Comparison of ENCODE assay signal across 23 cellular contexts in the genomic region with DNA sequence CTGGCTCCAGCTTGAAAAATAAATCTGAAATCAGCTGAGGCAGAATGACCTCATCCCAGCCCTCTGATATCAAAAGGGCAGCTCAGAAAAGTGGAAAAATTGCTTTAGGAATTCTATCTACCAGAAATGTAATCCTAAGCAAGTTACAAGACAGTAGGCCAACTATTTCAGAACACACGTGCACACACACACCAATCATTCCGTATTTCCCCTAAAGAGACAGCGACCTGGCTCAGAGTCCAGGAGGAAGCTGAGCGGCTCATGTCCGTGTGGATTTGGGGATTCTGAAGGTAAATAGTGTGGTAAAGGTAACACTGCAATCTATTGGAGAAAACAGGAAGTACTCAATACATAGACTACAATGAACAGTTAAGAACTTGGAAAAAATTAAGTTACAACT.
DNase-seq lines count a peak whose midpoint lies in the region; ATAC-seq, FAIRE-seq and TF ChIP-seq lines count a peak whose summit lies in the region.
"Had no signal": no experiment of that assay in that cellular context is flagged by ENCODE, and none has a peak within 500 bp of the region (broad histone marks: within the 10 kb centered on the region; RNA-seq: fewer than 3 reads in every experiment).

No MANE protein-coding gene starts in this region.

- H3K27me3 ChIP-seq in body of pancreas, result no peaks in the 10 kb centered on the region
- H3K27me3 ChIP-seq in right lobe of liver, result no peaks in the 10 kb centered on the region
- H3K27me3 ChIP-seq in pancreas, result no peaks in the 10 kb centered on the region
- no peaks in the 10 kb centered on the region for H3K27me3 ChIP-seq in heart left ventricle
- H3K27me3 ChIP-seq: BLaER1 treated with 17β-estradiol and CSF1 and Interleukin-3, amounts not matched to agents 10 nM and 100 nM had no signal

- no peak for TF ChIP-seq CTCF in body of pancreas (IDR thresholded peaks at IDR 0.05)
- no peak for TF ChIP-seq CTCF in right lobe of liver (IDR thresholded peaks at IDR 0.05)
- no peak for TF ChIP-seq CTCF in pancreas (IDR thresholded peaks at IDR 0.05)
- TF ChIP-seq CTCF in heart left ventricle (IDR thresholded peaks at IDR 0.05), result no peak

- in situ Hi-C loops in KBM-7 (cut with MboI; ENCODE audit: low pct_unique_long_range_greater_than_20kb, low sequenced_read_pairs), result no loop called here

- peak; percentile 2 for DNase-seq in KBM-7
- DNase-seq in body of pancreas, result no peak
- no peak for DNase-seq in right lobe of liver
- no peak for DNase-seq in pancreas
- no peak for DNase-seq in activated T-cell treated with anti-CD3 and anti-CD28 coated beads, Interleukin-2, amount 50 U/mL, for 4 hours
- DNase-seq in heart left ventricle, result no peak
- DNase-seq: AML-193; Caco-2; Calu3; CD4-positive, alpha-beta T cell; CD8-positive, alpha-beta T cell; DMS79 treated with DMSO at 0.1 percent for 48 hours; GF-D8 had no signal

- ATAC-seq in body of pancreas (peak; percentile 47), right lobe of liver (peak; percentile 40 to 68 (median 54)), pancreas (peak in 3 of 4 donors; percentile 54 to 67 (median 64)), HG02870 (IDR thresholded peaks at IDR 0.05; ENCODE audit: unreplicated experiment) (no peak), heart left ventricle (no peak)
- ATAC-seq in activated T-cell treated with anti-CD3 and anti-CD28 coated beads, Interleukin-2, amount 50 U/mL, for 4 hours, result no peak
- ATAC-seq: A549; CD8-positive, alpha-beta T cell had no signal

- H3K36me3 ChIP-seq in body of pancreas (replicated peaks in 1 of 2; ENCODE audit: insufficient read depth in 1 of 2, low read depth in 2 of 2) (no peaks in the 10 kb centered on the region), right lobe of liver (no peaks in the 10 kb centered on the region), pancreas (no peaks in the 10 kb centered on the region), heart left ventricle (no peaks in the 10 kb centered on the region)
- H3K36me3 ChIP-seq: BLaER1 treated with 17β-estradiol and CSF1 and Interleukin-3, amounts not matched to agents 10 nM and 100 nM had no signal

- H3K9me3 ChIP-seq in body of pancreas (no peaks in the 10 kb centered on the region), right lobe of liver (no peaks in the 10 kb centered on the region), pancreas (no peaks in the 10 kb centered on the region), heart left ventricle (no peaks in the 10 kb centered on the region)
- H3K9me3 ChIP-seq: A549, Caco-2 had no signal

- H3K27me3 Mint-ChIP-seq in activated T-cell treated with anti-CD3 and anti-CD28 coated beads, Interleukin-2, amount 50 U/mL, for 4 hours (ENCODE audit: low read depth), result peaks cover 1% of the 10 kb centered on the region
- H3K27me3 Mint-ChIP-seq: B cell; CD4-positive, alpha-beta T cell had no signal

- no peaks in the 10 kb centered on the region for H3K4me1 Mint-ChIP-seq in activated T-cell treated with anti-CD3 and anti-CD28 coated beads, Interleukin-2, amount 50 U/mL, for 4 hours (ENCODE audit: low read depth)
- H3K4me1 Mint-ChIP-seq: B cell had no signal

- no peak for FAIRE-seq in pancreas (lab: Jason Lieb, UNC)
- FAIRE-seq: A549, D721Med, G401.6, GM12891, GM19239 had no signal

- intact Hi-C loops in body of pancreas (cut with DNase I) (no loop called here), right lobe of liver (cut with DNase I) (no loop called here), pancreas (cut with DNase I) (no loop called here), heart left ventricle (cut with DNase I) (no loop called here)

- H3K4me3 Mint-ChIP-seq in activated T-cell treated with anti-CD3 and anti-CD28 coated beads, Interleukin-2, amount 50 U/mL, for 4 hours, result no peak overlapping the region
- H3K4me3 Mint-ChIP-seq: B cell; CD4-positive, alpha-beta T cell; CD8-positive, alpha-beta T cell had no signal

- no peaks in the 10 kb centered on the region for H3K36me3 Mint-ChIP-seq in activated T-cell treated with anti-CD3 and anti-CD28 coated beads, Interleukin-2, amount 50 U/mL, for 4 hours (ENCODE audit: insufficient read depth)
- H3K36me3 Mint-ChIP-seq: CD8-positive, alpha-beta T cell had no signal

- peaks cover 9% of the 10 kb centered on the region for H3K9me3 Mint-ChIP-seq in activated T-cell treated with anti-CD3 and anti-CD28 coated beads, Interleukin-2, amount 50 U/mL, for 4 hours

- no peak for TF ChIP-seq POLR2A in body of pancreas (IDR thresholded peaks at IDR 0.05)
- TF ChIP-seq POLR2A in right lobe of liver (IDR thresholded peaks at IDR 0.05), result no peak
- TF ChIP-seq POLR2A in heart left ventricle (IDR thresholded peaks at IDR 0.05), result no peak

- H3K4me3 ChIP-seq in body of pancreas (no peak overlapping the region), right lobe of liver (no peak overlapping the region), pancreas (no peak overlapping the region), heart left ventricle (no peak overlapping the region)
- H3K4me3 ChIP-seq: A549; BLaER1 treated with 17β-estradiol and CSF1 and Interleukin-3, amounts not matched to agents 10 nM and 100 nM had no signal

- WGBS in body of pancreas, 2 donors, result 41 to 54% methylated on average over 5 of the region's 5 CpGs
- 41% methylated on average over 5 of the region's 5 CpGs for WGBS in right lobe of liver (ENCODE audit: insufficient coverage, low coverage, low lambda C conversion rate, missing lambda C conversion rate)
- WGBS in pancreas, 2 donors, result 50 to 52% methylated on average over 5 of the region's 5 CpGs
- 56 to 64% (median 63%) methylated on average over 5 of the region's 5 CpGs for WGBS in heart left ventricle, 4 donors

- H3K4me1 ChIP-seq in body of pancreas, result peaks cover 8% of the 10 kb centered on the region
- H3K4me1 ChIP-seq in right lobe of liver, result no peaks in the 10 kb centered on the region
- H3K4me1 ChIP-seq in pancreas, result no peaks in the 10 kb centered on the region
- no peaks in the 10 kb centered on the region for H3K4me1 ChIP-seq in heart left ventricle
- H3K4me1 ChIP-seq: A549; BLaER1 treated with 17β-estradiol and CSF1 and Interleukin-3, amounts not matched to agents 10 nM and 100 nM; Caco-2 had no signal

- H3K27ac ChIP-seq in body of pancreas (peak overlapping the region in 3 of 4 donors; percentile 38 to 59 (median 58)), right lobe of liver (no peak overlapping the region), pancreas (peak overlapping the region in 1 of 4 donors; percentile 41), heart left ventricle (no peak overlapping the region)
- H3K27ac ChIP-seq: 22Rv1; A549; BLaER1 treated with 17β-estradiol and CSF1 and Interleukin-3, amounts not matched to agents 10 nM and 100 nM; C4-2B had no signal

Comparison
In these comparisons a context has a peak if more than half of its experiments do, and no peak if none do; other contexts are left out.
1. ATAC-seq: peak in body of pancreas (single experiment), right lobe of liver (4 of 4) and pancreas (3 of 4); none in HG02870 (single experiment), activated T-cell treated with anti-CD3 and anti-CD28 coated beads, Interleukin-2, amount 50 U/mL, for 4 hours (0 of 2) and heart left ventricle (0 of 4).
2. H3K27ac ChIP-seq: peak in body of pancreas (3 of 4); none in right lobe of liver (0 of 3) and heart left ventricle (0 of 12).